In the genomic region with DNA sequence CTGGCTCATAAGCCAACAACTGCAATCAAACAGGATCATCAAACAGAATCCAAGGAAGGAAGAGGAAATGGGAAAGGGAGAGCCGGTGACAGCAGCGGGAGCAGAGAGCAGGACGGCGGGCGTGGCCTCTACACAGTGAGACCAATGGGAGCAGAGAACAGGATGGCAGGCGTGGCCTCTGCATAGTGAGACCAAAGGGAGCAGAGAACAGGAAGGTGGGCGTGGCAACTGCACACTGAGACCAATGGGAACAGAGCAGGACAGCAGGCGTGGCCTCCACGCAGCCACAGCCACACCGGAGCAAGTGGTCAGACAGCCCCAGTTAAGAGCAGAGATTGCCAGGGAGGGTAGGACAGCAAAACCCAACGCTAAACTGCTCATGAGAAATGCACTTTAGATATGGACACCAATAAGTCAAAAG, we compare ENCODE assay signal across 8 cellular contexts. TPM values are rescaled to one million over a fixed set of nuclear protein-coding genes. Genes with fewer than 3 reads are reported as not detected.
DNase-seq lines count a peak whose midpoint lies in the region; ATAC-seq, FAIRE-seq and TF ChIP-seq lines count a peak whose summit lies in the region.

No MANE protein-coding gene starts in this region.

- H3K9me3 ChIP-seq in A549 (no peaks in the 10 kb centered on the region), IMR-90 (ENCODE audit: control insufficient read depth, insufficient read depth, low read length) (peaks cover 3% of the 10 kb centered on the region; the same call in 1 of the 2 replicates), PC-3 (ENCODE audit: low read length) (no peaks in the 10 kb centered on the region)

- TF ChIP-seq RAD21 in A549 (conservative IDR thresholded peaks at IDR 0.05 in 1 of 2, IDR thresholded peaks at IDR 0.05 in 1 of 2) (no peak), IMR-90 (IDR thresholded peaks at IDR 0.05; ENCODE audit: low read length) (no peak)

- no peak overlapping the region for H2BK20ac ChIP-seq in IMR-90 (ENCODE audit: low read depth, low read length)

- H3K4me3 ChIP-seq in A549 (no peak overlapping the region), GM06990 (replicated peaks; ENCODE audit: low read depth, low read length) (no peak overlapping the region), IMR-90 (ENCODE audit: insufficient read depth, low read depth, low read length) (no peak overlapping the region), PC-3 (ENCODE audit: low read length) (peak overlapping the region; percentile 60), kidney epithelial cell (ENCODE audit: low read depth, low read length) (no peak overlapping the region)

- dilution Hi-C loops in IMR-90 (cut with HindIII; ENCODE audit: low sequenced_read_pairs, unreplicated experiment), result no loop called here

- POLR2A ChIA-PET in A549 (lab: Yijun Ruan, JAX), result no interaction called here
- POLR2A ChIA-PET in IMR-90 (lab: Charles Lee; ENCODE audit: unreplicated experiment), result no interaction called here
- POLR2A ChIA-PET in PC-3 (lab: Charles Lee; ENCODE audit: unreplicated experiment), result no interaction called here

- TF ChIP-seq POLR2A in A549 (IDR thresholded peaks at IDR 0.05; ENCODE audit: low read length), result no peak
- TF ChIP-seq POLR2A in IMR-90 (IDR thresholded peaks at IDR 0.05; ENCODE audit: low read depth, low read length), result no peak

- H3K27me3 ChIP-seq in GM06990 (replicated peaks; ENCODE audit: control insufficient read depth, insufficient read depth, low read length), result no peaks in the 10 kb centered on the region; the same call in 1 of the 2 replicates
- H3K27me3 ChIP-seq in IMR-90 (ENCODE audit: control insufficient read depth, insufficient read depth, low read length), result peaks cover 3% of the 10 kb centered on the region; the same call in 1 of the 2 replicates
- no peaks in the 10 kb centered on the region for H3K27me3 ChIP-seq in PC-3 (ENCODE audit: low read length)
- H3K27me3 ChIP-seq in kidney epithelial cell (ENCODE audit: control insufficient read depth, insufficient read depth, low read length), result peaks cover 12% of the 10 kb centered on the region

- no peak overlapping the region for H2BK15ac ChIP-seq in IMR-90 (ENCODE audit: low read depth, low read length)

- intact Hi-C loops in IMR-90 (cut with micrococcal nuclease) (no loop called here), PC-3 (cut with micrococcal nuclease) (loop anchor here (10.0 kb wide), 1 partner anchor 69 kb away; no protein-coding TSS in a partner anchor)

- no peaks in the 10 kb centered on the region for H3F3A ChIP-seq in PC-3 (ENCODE audit: low read length, unreplicated experiment)

- TF ChIP-seq EP300 in A549 (IDR thresholded peaks at IDR 0.05), result no peak

- H3K79me2 ChIP-seq in PC-3 (ENCODE audit: low read length), result no peaks in the 10 kb centered on the region

- H4K5ac ChIP-seq in IMR-90 (ENCODE audit: low read depth, low read length), result no peak overlapping the region

- ATAC-seq in A549 (peak; percentile 95 to 99), IMR-90 (ENCODE audit: low read depth) (peak; percentile 95), PC-3 (peak; percentile 99), HG03571 (IDR thresholded peaks at IDR 0.05; ENCODE audit: unreplicated experiment) (no peak)

- H2AK9ac ChIP-seq in IMR-90 (replicated peaks; ENCODE audit: low read depth, low read length, poor library complexity), result no peak overlapping the region

- H3K36me3 ChIP-seq in GM06990 (ENCODE audit: control insufficient read depth, insufficient read depth, low read length) (no peaks in the 10 kb centered on the region), IMR-90 (ENCODE audit: control insufficient read depth, insufficient read depth, low read length) (no peaks in the 10 kb centered on the region), PC-3 (ENCODE audit: low read depth, low read length) (no peaks in the 10 kb centered on the region), kidney epithelial cell (ENCODE audit: control insufficient read depth, insufficient read depth, low read length) (no peaks in the 10 kb centered on the region)

- H3K9ac ChIP-seq in IMR-90 (ENCODE audit: low read depth, low read length) (no peak overlapping the region), PC-3 (ENCODE audit: low read length) (no peak overlapping the region)

- no peak overlapping the region for H3K14ac ChIP-seq in IMR-90 (replicated peaks; ENCODE audit: low read depth, low read length)

- no peaks in the 10 kb centered on the region for H3K9me2 ChIP-seq in PC-3 (replicated peaks; ENCODE audit: low read length)

- peak; percentile 92 for FAIRE-seq in A549 (lab: Jason Lieb, UNC)

- no peak overlapping the region for H2BK5ac ChIP-seq in IMR-90 (ENCODE audit: low read depth, low read length, poor library complexity, severe bottlenecking)

- H3K4ac ChIP-seq in IMR-90 (ENCODE audit: low read depth, low read length), result no peak overlapping the region

- TF ChIP-seq CTCF in A549 (IDR thresholded peaks at IDR 0.05), result no peak
- TF ChIP-seq CTCF in GM06990 (IDR thresholded peaks at IDR 0.05; ENCODE audit: insufficient read depth, low read length, poor library complexity, severe bottlenecking), result no peak
- TF ChIP-seq CTCF in IMR-90 (conservative IDR thresholded peaks at IDR 0.05; ENCODE audit: low read depth, low read length), result no peak
- no peak for TF ChIP-seq CTCF in PC-3 (conservative IDR thresholded peaks at IDR 0.05; ENCODE audit: low read depth, low read length)
- no peak for TF ChIP-seq CTCF in kidney epithelial cell (IDR thresholded peaks at IDR 0.05; ENCODE audit: insufficient read depth, low read length, poor library complexity, severe bottlenecking)

- 0 out of 3 replicates have a peak, but pooled peaks cover 3% of the 10 kb centered on the region for H3K4me1 ChIP-seq in A549
- H3K4me1 ChIP-seq in IMR-90 (ENCODE audit: control insufficient read depth, insufficient read depth, low read length), result peaks cover 6% of the 10 kb centered on the region; the same call in 1 of the 2 replicates
- peaks cover 10% of the 10 kb centered on the region for H3K4me1 ChIP-seq in PC-3 (ENCODE audit: insufficient read depth, low read length)

- H3K4me2 ChIP-seq in A549 (peak overlapping the region; percentile 68), IMR-90 (ENCODE audit: low read depth, low read length) (peak overlapping the region; percentile 89), PC-3 (ENCODE audit: low read length) (peak overlapping the region; percentile 84)

- no peak overlapping the region for H3K27ac ChIP-seq in A549
- H3K27ac ChIP-seq in IMR-90 (ENCODE audit: insufficient read depth, low read length), result no peak overlapping the region
- no peak overlapping the region for H3K27ac ChIP-seq in PC-3 (ENCODE audit: low read length)

- WGBS in A549 (ENCODE audit: missing lambda C conversion rate), result under 1% methylated on average over 11 of the region's 11 CpGs
- 8% methylated on average over 5 of the region's 11 CpGs; no CpG with 5 or more reads in 1 of the 2 experiments for WGBS in IMR-90 (ENCODE audit: extremely low coverage in 2 of 2, insufficient read length in 1 of 2), 2 experiments

- no peak overlapping the region for H4K91ac ChIP-seq in IMR-90 (ENCODE audit: insufficient read depth, low read depth, low read length)

- H3K56ac ChIP-seq in IMR-90 (ENCODE audit: extremely low read depth, insufficient read depth, low read length), result no peak overlapping the region

- H3K18ac ChIP-seq in IMR-90 (ENCODE audit: low read depth, low read length), result no peak overlapping the region

- no peak overlapping the region for H3K23ac ChIP-seq in IMR-90 (ENCODE audit: low read depth, low read length)

- H2AFZ ChIP-seq in IMR-90 (replicated peaks; ENCODE audit: low read length, poor library complexity) (peak overlapping the region; percentile 58), PC-3 (ENCODE audit: low read length) (peak overlapping the region; percentile 87)

- H2BK120ac ChIP-seq in IMR-90 (ENCODE audit: low read depth, low read length), result no peak overlapping the region

- no TSS peak for BruUV-seq in IMR-90 (replicated peaks; lab: Mats Ljungman, UMichigan)
- BruUV-seq in PC-3 (replicated peaks; lab: Mats Ljungman, UMichigan), result no TSS peak

- in situ Hi-C loops in IMR-90 (cut with MboI; ENCODE audit: low sequenced_read_pairs), result no loop called here

- H4K20me1 ChIP-seq in IMR-90 (ENCODE audit: insufficient read depth, low read length) (peaks cover 2% of the 10 kb centered on the region; the same call in 1 of the 2 replicates), PC-3 (ENCODE audit: low read length) (no peaks in the 10 kb centered on the region)

- DNase-seq in A549 (ENCODE audit: low read depth in 1 of 2, low spot score in 1 of 2), result peak; percentile 92 to 98
- peak; percentile 48 for DNase-seq in GM06990 (ENCODE audit: extremely low read depth, insufficient read length)
- DNase-seq in IMR-90, result peak; percentile 84
- peak; percentile 99 for DNase-seq in PC-3
- DNase-seq in cerebellar nuclear complex (lab: John Stamatoyannopoulos, UW), result peak; percentile 82 to 97
- DNase-seq in kidney epithelial cell (ENCODE audit: low read depth), result peak; percentile 86
- peak; percentile 58 for DNase-seq in stimulated activated CD8-positive, alpha-beta memory T cell treated with anti-CD3 and anti-CD28 coated beads, Interleukin-4, amount 100 ng/mL, for 48 hours

- CTCF ChIA-PET in A549 (lab: Yijun Ruan, JAX), result interaction anchor here (0.7 to 3.7 kb wide), 6 partner anchors 13 to 96 kb away, joined by 3 to 13 read pairs (median 3); a partner anchor contains a TSS
- CTCF ChIA-PET in IMR-90 (lab: Yijun Ruan, JAX), result no interaction called here
- CTCF ChIA-PET in PC-3 (lab: Charles Lee), result no interaction called here

- H3K79me1 ChIP-seq in IMR-90 (ENCODE audit: low read depth in 1 of 2, low read length in 2 of 2), result no peaks in the 10 kb centered on the region

- H2AK5ac ChIP-seq in IMR-90 (ENCODE audit: low read depth, low read length), result no peak overlapping the region

- 0 out of 2 replicates have a peak, but pooled peaks cover 7% of the 10 kb centered on the region for H3K9me1 ChIP-seq in IMR-90 (ENCODE audit: insufficient read depth, low read length)

- H4K8ac ChIP-seq in IMR-90 (ENCODE audit: low read depth in 2 of 2, low read length in 2 of 2), result peak overlapping the region in 1 of 2 experiments; percentile 42; a peak in 1 of 4 replicates

RNA-seq across cellular contexts. Expression of a gene that starts 16.4 kb away (rescaled TPM):
- polyA plus RNA-seq in A549 (2011; rRNA removed) (not detected in 2 replicates), A549 (2017; fragmentation: RNase III; extraction: RNeasy Plus Mini Kit Qiagen cat#74134 plus additional on column Dnase treatment) (not detected in 3 replicates), IMR-90 (2012; rRNA removed) (0.90 and 1.0 TPM in 2 replicates)
- polyA plus RNA-seq in A549 (2012; cell fraction: cytosol; rRNA removed), result not detected in 2 replicates
- polyA plus RNA-seq in A549 (2012; cell fraction: nucleus; rRNA removed), result not detected in 2 replicates
- polyA minus RNA-seq in A549 (2011; rRNA and poly(A)+ RNA removed), result not detected in 2 replicates
- total RNA-seq in IMR-90 (2012; rRNA removed) (0.28 TPM in 1 of 2 replicates, not detected in the other), PC-3 (2014; rRNA removed) (not detected in 2 replicates), kidney epithelial cell (not detected in 2 replicates)
- polyA plus RNA-seq in IMR-90 (2012; cell fraction: cytosol; rRNA removed), result 0.25 and 0.70 TPM in 2 replicates
- polyA plus RNA-seq in IMR-90 (2012; cell fraction: nucleus; rRNA removed; ENCODE audit: low replicate concordance), result 4.5 and 8.7 TPM in 2 replicates

RNA-seq across cellular contexts. Expression of a gene that starts 24.6 kb away (rescaled TPM):
- polyA plus RNA-seq in A549 (2011; rRNA removed) (not detected in 2 replicates), A549 (2017; fragmentation: RNase III; extraction: RNeasy Plus Mini Kit Qiagen cat#74134 plus additional on column Dnase treatment) (not detected in 3 replicates), IMR-90 (2012; rRNA removed) (not detected in 2 replicates)
- 0.04 TPM in 1 of 2 replicates, not detected in the other for polyA plus RNA-seq in A549 (2012; cell fraction: cytosol; rRNA removed)
- polyA plus RNA-seq in A549 (2012; cell fraction: nucleus; rRNA removed), result 0.23 and 0.28 TPM in 2 replicates
- not detected in 2 replicates for polyA minus RNA-seq in A549 (2011; rRNA and poly(A)+ RNA removed)
- total RNA-seq in IMR-90 (2012; rRNA removed) (not detected in 2 replicates), PC-3 (2014; rRNA removed) (not detected in 2 replicates), kidney epithelial cell (not detected in 2 replicates)
- not detected in 2 replicates for polyA plus RNA-seq in IMR-90 (2012; cell fraction: cytosol; rRNA removed)
- polyA plus RNA-seq in IMR-90 (2012; cell fraction: nucleus; rRNA removed; ENCODE audit: low replicate concordance), result not detected in 2 replicates

Comparison
In these comparisons a context has a peak if more than half of its experiments do, and no peak if none do; other contexts are left out.
1. DNase-seq: peak in every context shown above with its lines; median percentile 99 in PC-3; 95 in A549; 90 in cerebellar nuclear complex; 86 in kidney epithelial cell; 84 in IMR-90; 58 in stimulated activated CD8-positive, alpha-beta memory T cell treated with anti-CD3 and anti-CD28 coated beads, Interleukin-4, amount 100 ng/mL, for 48 hours; 48 in GM06990.